21 cellular contexts compared by ENCODE assay signal in genomic region chr4:28073860-28074555, GRCh38.
DNase-seq lines count a peak whose midpoint lies in the region; ATAC-seq and TF ChIP-seq lines count a peak whose summit lies in the region.
"Had no signal": no experiment of that assay in that cellular context is flagged by ENCODE, and none has a peak within 500 bp of the region (broad histone marks: within the 10 kb centered on the region; RNA-seq: fewer than 3 reads in every experiment).

No MANE protein-coding gene starts in this region.

- WGBS in spleen, 5 donors, result 81 to 86% (median 84%) methylated on average over 12 of the region's 12 CpGs

- no peak for ATAC-seq in PC-3
- ATAC-seq: CD8-positive, alpha-beta T cell had no signal

- H3K36me3 ChIP-seq in PC-3 (ENCODE audit: low read depth, low read length), result no peaks in the 10 kb centered on the region
- H3K36me3 ChIP-seq in spleen, result no peaks in the 10 kb centered on the region
- H3K36me3 ChIP-seq: uterus had no signal

- BruUV-seq in PC-3 (replicated peaks; lab: Mats Ljungman, UMichigan), result no TSS peak

- intact Hi-C loops in activated naive CD4-positive, alpha-beta T cell treated with anti-CD3 and anti-CD28 coated beads for 36 hours (cut with micrococcal nuclease), result no loop called here
- intact Hi-C loops in PC-3 (cut with micrococcal nuclease), result loop anchor here (5.0 kb wide), 1 partner anchor 212 kb away; no protein-coding TSS in a partner anchor
- intact Hi-C loops in spleen (cut with DNase I; ENCODE audit: low total_unique reads), result no loop called here

- peak overlapping the region; percentile 41 for H3K27ac Mint-ChIP-seq in activated naive CD4-positive, alpha-beta T cell treated with anti-CD3 and anti-CD28 coated beads, Interleukin-2, amount 50 U/mL, for 24 hours
- H3K27ac Mint-ChIP-seq in activated naive CD4-positive, alpha-beta T cell treated with anti-CD3 and anti-CD28 coated beads for 36 hours, result no peak overlapping the region
- H3K27ac Mint-ChIP-seq: activated T-helper 2 cell treated with anti-CD3 and anti-CD28 coated beads, Interferon-gamma antibody, Interleukin-2, Interleukin-4, amounts not matched to agents 10 μg/mL and 5 μg/mL and 100 μg/mL, durations not matched to agents 14 hours and 24 hours and 36 hours; CD8-positive, alpha-beta T cell; memory B cell; T-helper 1 cell treated with Interleukin-12 subunit alpha and Interleukin-12 subunit beta and Interleukin-4 antibody, amounts not matched to agents 30 μg/mL and 1 μg/mL, for 36 hours had no signal

- no peak overlapping the region for H3K9ac ChIP-seq in PC-3 (ENCODE audit: low read length)

- no peaks in the 10 kb centered on the region for H3K79me2 ChIP-seq in PC-3 (ENCODE audit: low read length)

- H3K4me3 ChIP-seq in PC-3 (ENCODE audit: low read length) (no peak overlapping the region), fibroblast of mammary gland (ENCODE audit: control insufficient read depth, low read depth, low read length) (no peak overlapping the region), retinal pigment epithelial cell (ENCODE audit: low read length) (no peak overlapping the region), spleen (no peak overlapping the region)
- H3K4me3 ChIP-seq: A549, uterus had no signal

- POLR2A ChIA-PET in PC-3 (lab: Charles Lee; ENCODE audit: unreplicated experiment), result no interaction called here

- no peaks in the 10 kb centered on the region for H3K4me1 Mint-ChIP-seq in activated naive CD4-positive, alpha-beta T cell treated with anti-CD3 and anti-CD28 coated beads, Interleukin-2, amount 50 U/mL, for 24 hours
- H3K4me1 Mint-ChIP-seq in activated naive CD4-positive, alpha-beta T cell treated with anti-CD3 and anti-CD28 coated beads for 36 hours (ENCODE audit: low read depth), result no peaks in the 10 kb centered on the region
- H3K4me1 Mint-ChIP-seq: memory B cell had no signal

- H3K27ac ChIP-seq in PC-3 (ENCODE audit: low read length) (no peak overlapping the region), spleen (no peak overlapping the region)
- H3K27ac ChIP-seq: A549, uterus had no signal

- no peaks in the 10 kb centered on the region for H3K27me3 Mint-ChIP-seq in activated naive CD4-positive, alpha-beta T cell treated with anti-CD3 and anti-CD28 coated beads, Interleukin-2, amount 50 U/mL, for 24 hours
- no peaks in the 10 kb centered on the region for H3K27me3 Mint-ChIP-seq in activated naive CD4-positive, alpha-beta T cell treated with anti-CD3 and anti-CD28 coated beads for 36 hours (ENCODE audit: low read depth)
- H3K27me3 Mint-ChIP-seq: memory B cell had no signal

- no peak for DNase-seq in activated naive CD4-positive, alpha-beta T cell treated with anti-CD3 and anti-CD28 coated beads for 36 hours
- DNase-seq in PC-3 (peak; percentile 7), fibroblast of mammary gland (ENCODE audit: low read depth) (no peak), retinal pigment epithelial cell (ENCODE audit: low read depth) (no peak), EL (no peak), spleen (no peak)
- no peak for DNase-seq in stimulated activated CD4-positive, alpha-beta T cell treated with anti-CD3 and anti-CD28 coated beads, Interleukin-4, amount 100 ng/mL, for 24 hours
- DNase-seq: activated CD4-positive, CD25-positive, alpha-beta regulatory T cell; activated CD8-positive, alpha-beta memory T cell treated with anti-CD3 and anti-CD28 coated beads for 24 hours; amygdala; CD8-positive, alpha-beta T cell; cerebellar nuclear complex; foreskin melanocyte; NCI-H2029; NCI-H69; uterus had no signal

- H3K9me3 ChIP-seq in PC-3 (ENCODE audit: low read length) (no peaks in the 10 kb centered on the region), spleen (peaks cover 0 to 15% (median 0%) of the 10 kb centered on the region in 8 donors)
- H3K9me3 ChIP-seq: A549, uterus had no signal

- H3K4me1 ChIP-seq in PC-3 (ENCODE audit: insufficient read depth, low read length) (no peaks in the 10 kb centered on the region), spleen (no peaks in the 10 kb centered on the region)
- H3K4me1 ChIP-seq: A549, uterus had no signal

- no peak overlapping the region for H3K4me2 ChIP-seq in PC-3 (ENCODE audit: low read length)
- H3K4me2 ChIP-seq: A549 had no signal

- H3F3A ChIP-seq in PC-3 (ENCODE audit: low read length, unreplicated experiment), result no peaks in the 10 kb centered on the region

- CTCF ChIA-PET in activated naive CD4-positive, alpha-beta T cell treated with anti-CD3 and anti-CD28 coated beads for 36 hours (lab: Charles Lee), result no interaction called here
- CTCF ChIA-PET in PC-3 (lab: Charles Lee), result interaction anchor here (0.6 kb wide), 2 partner anchors 21 to 212 kb away, joined by 3 to 5 read pairs; no protein-coding TSS in a partner anchor

- TF ChIP-seq POLR2A in spleen (IDR thresholded peaks at IDR 0.05), result no peak

- H2AFZ ChIP-seq in PC-3 (ENCODE audit: low read length), result no peak overlapping the region

- H3K9me3 Mint-ChIP-seq in activated naive CD4-positive, alpha-beta T cell treated with anti-CD3 and anti-CD28 coated beads, Interleukin-2, amount 50 U/mL, for 24 hours, result peaks cover 7% of the 10 kb centered on the region
- peaks cover 1% of the 10 kb centered on the region for H3K9me3 Mint-ChIP-seq in activated naive CD4-positive, alpha-beta T cell treated with anti-CD3 and anti-CD28 coated beads for 36 hours

- no peak overlapping the region for H3K4me3 Mint-ChIP-seq in activated naive CD4-positive, alpha-beta T cell treated with anti-CD3 and anti-CD28 coated beads, Interleukin-2, amount 50 U/mL, for 24 hours
- no peak overlapping the region for H3K4me3 Mint-ChIP-seq in activated naive CD4-positive, alpha-beta T cell treated with anti-CD3 and anti-CD28 coated beads for 36 hours
- H3K4me3 Mint-ChIP-seq: CD8-positive, alpha-beta T cell; memory B cell; T-helper 1 cell treated with Interleukin-12 subunit alpha and Interleukin-12 subunit beta and Interleukin-4 antibody, amounts not matched to agents 30 μg/mL and 1 μg/mL, for 36 hours had no signal

- no peaks in the 10 kb centered on the region for H3K36me3 Mint-ChIP-seq in activated naive CD4-positive, alpha-beta T cell treated with anti-CD3 and anti-CD28 coated beads, Interleukin-2, amount 50 U/mL, for 24 hours
- H3K36me3 Mint-ChIP-seq in activated naive CD4-positive, alpha-beta T cell treated with anti-CD3 and anti-CD28 coated beads for 36 hours (ENCODE audit: low read depth), result no peaks in the 10 kb centered on the region
- H3K36me3 Mint-ChIP-seq: CD8-positive, alpha-beta T cell; memory B cell had no signal

- H3K27me3 ChIP-seq in PC-3 (ENCODE audit: low read length) (no peaks in the 10 kb centered on the region), spleen (replicated peaks in 1 of 7) (no peaks in the 10 kb centered on the region)
- H3K27me3 ChIP-seq: uterus had no signal

- no peaks in the 10 kb centered on the region for H3K9me2 ChIP-seq in PC-3 (replicated peaks; ENCODE audit: low read length)

- TF ChIP-seq CTCF in PC-3 (conservative IDR thresholded peaks at IDR 0.05; ENCODE audit: low read depth, low read length) (no peak; the same call in 1 of the 2 replicates), fibroblast of mammary gland (conservative IDR thresholded peaks at IDR 0.05; ENCODE audit: control insufficient read depth, insufficient read depth, low read depth, low read length) (peak; percentile 18), retinal pigment epithelial cell (conservative IDR thresholded peaks at IDR 0.05; ENCODE audit: low read depth, low read length) (peak; percentile 32), spleen (IDR thresholded peaks at IDR 0.05 in 8 of 11, conservative IDR thresholded peaks at IDR 0.05 in 3 of 11) (no peak)

- no peaks in the 10 kb centered on the region for H4K20me1 ChIP-seq in PC-3 (ENCODE audit: low read length)

Comparison
In these comparisons a context has a peak if more than half of its experiments do, and no peak if none do; other contexts are left out.
1. CTCF ChIP-seq: peak in fibroblast of mammary gland (single experiment) and retinal pigment epithelial cell (single experiment); none in PC-3 (single experiment) and spleen (0 of 11).